In the genomic region with DNA sequence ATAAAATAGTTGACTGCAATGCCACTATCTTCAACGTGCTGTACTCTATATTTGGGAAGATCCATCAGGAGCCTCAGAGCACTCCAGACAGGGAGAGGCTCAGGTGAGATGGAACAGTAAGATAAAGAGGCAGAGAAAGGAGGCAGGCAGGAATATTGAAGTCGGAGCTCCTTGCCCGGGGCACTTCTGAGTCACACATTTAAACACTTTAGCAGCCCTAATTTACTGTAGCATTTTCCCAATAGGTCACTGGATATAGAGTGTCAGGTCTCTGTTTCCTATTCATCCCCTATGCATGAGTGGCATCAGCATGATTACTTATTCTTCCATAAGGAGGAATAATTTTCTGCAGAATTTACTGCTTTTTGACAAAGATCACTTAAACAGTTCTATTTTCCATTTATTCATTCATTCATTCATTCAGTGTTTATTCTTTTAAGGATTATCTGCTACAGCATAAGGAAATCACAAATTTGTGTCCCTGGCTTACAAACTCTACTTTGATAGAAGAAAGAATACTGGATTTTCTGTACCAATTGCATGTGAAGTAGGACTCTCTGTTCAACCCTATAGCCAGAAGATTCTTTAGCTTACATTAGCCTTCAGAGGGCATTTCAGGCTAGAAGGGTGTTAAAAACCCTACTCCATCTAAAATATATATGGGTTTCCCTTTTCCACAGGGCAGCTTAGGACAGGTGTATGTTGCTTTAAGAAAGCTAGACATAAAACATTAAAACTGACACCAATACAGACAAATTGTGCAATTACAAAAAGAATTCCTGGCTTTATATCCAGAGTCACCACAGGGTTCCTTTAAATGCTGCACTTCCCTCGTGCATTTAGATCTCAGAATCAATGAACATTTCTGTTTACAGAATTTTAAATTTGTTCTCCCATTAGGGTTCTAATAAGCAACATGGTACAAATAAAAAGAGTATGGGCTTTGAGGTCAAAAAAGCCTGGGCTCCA, we compare ENCODE assay signal across 1 cellular context.
TF ChIP-seq lines count a peak whose summit lies in the region.

No MANE protein-coding gene starts in this region.

TF ChIP-seq in SK-N-SH treated with all-trans-retinoic acid at 6 μM for 48 hours, 23 proteins besides CTCF, POLR2A, EP300 and RAD21 (continued from another document):
- TF ChIP-seq TSHZ2 (CRISPR knock-in tag; IDR thresholded peaks at IDR 0.05) (no peak), PATZ1 (CRISPR knock-in tag; IDR thresholded peaks at IDR 0.05; ENCODE audit: borderline replicate concordance) (no peak), PPARA (CRISPR knock-in tag; IDR thresholded peaks at IDR 0.05; ENCODE audit: borderline replicate concordance) (no peak), GLIS3 (CRISPR knock-in tag; IDR thresholded peaks at IDR 0.05) (no peak), RARB (CRISPR knock-in tag; IDR thresholded peaks at IDR 0.05) (no peak), ZNF70 (CRISPR knock-in tag; IDR thresholded peaks at IDR 0.05) (no peak), ZNF565 (CRISPR knock-in tag; conservative IDR thresholded peaks at IDR 0.05; ENCODE audit: low read depth) (no peak), ZFP3 (CRISPR knock-in tag; IDR thresholded peaks at IDR 0.05) (no peak), ARNTL (CRISPR knock-in tag; IDR thresholded peaks at IDR 0.05; ENCODE audit: borderline replicate concordance, low read depth) (no peak), ISL1 (CRISPR knock-in tag; IDR thresholded peaks at IDR 0.05) (no peak)
- TF ChIP-seq, protein P1, sequence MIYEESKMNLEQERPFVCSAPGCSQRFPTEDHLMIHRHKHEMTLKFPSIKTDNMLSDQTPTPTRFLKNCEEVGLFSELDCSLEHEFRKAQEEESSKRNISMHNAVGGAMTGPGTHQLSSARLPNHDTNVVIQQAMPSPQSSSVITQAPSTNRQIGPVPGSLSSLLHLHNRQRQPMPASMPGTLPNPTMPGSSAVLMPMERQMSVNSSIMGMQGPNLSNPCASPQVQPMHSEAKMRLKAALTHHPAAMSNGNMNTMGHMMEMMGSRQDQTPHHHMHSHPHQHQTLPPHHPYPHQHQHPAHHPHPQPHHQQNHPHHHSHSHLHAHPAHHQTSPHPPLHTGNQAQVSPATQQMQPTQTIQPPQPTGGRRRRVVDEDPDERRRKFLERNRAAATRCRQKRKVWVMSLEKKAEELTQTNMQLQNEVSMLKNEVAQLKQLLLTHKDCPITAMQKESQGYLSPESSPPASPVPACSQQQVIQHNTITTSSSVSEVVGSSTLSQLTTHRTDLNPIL (CRISPR knock-in tag; IDR thresholded peaks at IDR 0.05; ENCODE audit: low read depth) = no peak
